ENCODE assay signal across 8 cellular contexts in the genomic region with DNA sequence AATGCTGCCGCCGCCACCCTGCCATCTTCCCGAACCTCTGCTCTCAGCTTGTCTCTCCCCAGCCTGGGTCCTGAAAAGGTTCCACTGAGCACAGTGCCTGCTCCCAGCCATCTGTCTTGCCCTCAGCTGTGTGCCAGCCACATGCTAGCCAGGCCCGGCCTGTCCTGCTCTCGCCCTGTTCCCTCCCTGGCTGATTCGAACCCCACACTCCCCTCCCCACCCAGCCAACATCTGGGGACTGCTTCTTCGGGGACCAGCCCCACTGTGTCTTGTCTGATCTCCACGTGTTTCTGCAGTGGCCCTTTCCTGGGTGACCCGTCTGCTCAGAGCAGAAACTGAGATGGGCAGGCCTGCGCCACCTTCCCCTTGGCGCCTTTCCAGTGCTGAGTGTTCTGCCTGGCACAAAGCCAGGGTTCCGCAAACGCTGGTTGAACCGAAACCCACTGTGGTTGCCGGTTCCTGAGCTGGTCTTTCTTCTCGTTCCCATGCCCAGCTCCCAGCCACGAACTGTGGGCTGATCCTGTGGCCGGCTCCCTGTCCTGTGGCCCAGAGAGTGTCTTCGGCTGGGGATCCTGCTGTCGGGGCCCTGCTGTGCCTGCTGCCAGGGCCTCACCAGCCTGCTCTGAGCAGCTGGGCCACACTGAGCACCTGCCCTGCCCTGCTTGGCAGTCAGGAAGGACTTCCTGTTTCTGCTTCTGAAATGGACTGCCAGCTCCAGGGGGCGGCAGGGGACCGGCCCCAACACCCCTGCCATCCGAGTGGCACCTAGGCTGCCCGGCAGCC.
DNase-seq lines count a peak whose midpoint lies in the region; ATAC-seq and TF ChIP-seq lines count a peak whose summit lies in the region.

No MANE protein-coding gene starts in this region.

- H3K9me3 Mint-ChIP-seq in activated naive CD4-positive, alpha-beta T cell treated with anti-CD3 and anti-CD28 coated beads for 36 hours = no peaks in the 10 kb centered on the region
- no peaks in the 10 kb centered on the region for H3K9me3 Mint-ChIP-seq in nephron progenitor cell

- CTCF ChIA-PET in activated naive CD4-positive, alpha-beta T cell treated with anti-CD3 and anti-CD28 coated beads for 36 hours (lab: Charles Lee) = interaction anchor here (0.6 to 2.2 kb wide), 7 partner anchors 10 to 226 kb away, joined by 3 to 7 read pairs (median 3); no protein-coding TSS in a partner anchor

- TF ChIP-seq CTCF in DOHH2 (IDR thresholded peaks at IDR 0.05; ENCODE audit: low read depth, low read length, poor library complexity, severe bottlenecking) = peak; percentile 14
- TF ChIP-seq CTCF in HL-60 (IDR thresholded peaks at IDR 0.05; ENCODE audit: insufficient read depth, low read length) = no peak
- TF ChIP-seq CTCF in nephron progenitor cell (IDR thresholded peaks at IDR 0.05) = no peak

- peak overlapping the region; percentile 73 for H3K4me2 ChIP-seq in DOHH2 (ENCODE audit: low read length)

- H3K36me3 ChIP-seq in DOHH2 (ENCODE audit: control insufficient read depth, low read length) = no peaks in the 10 kb centered on the region

- no peaks in the 10 kb centered on the region for H3K9me3 ChIP-seq in DOHH2 (ENCODE audit: control insufficient read depth, insufficient read depth, low read length)

- H3K4me1 ChIP-seq in DOHH2 (ENCODE audit: control insufficient read depth, low read length) = peaks cover 95% of the 10 kb centered on the region

- ATAC-seq in SK-N-SH treated with all-trans-retinoic acid at 6 μM for 48 hours = peak; percentile 41; the same call in 2 of the 3 replicates
- ATAC-seq in HG02884 (IDR thresholded peaks at IDR 0.05; ENCODE audit: unreplicated experiment) = no peak

- peak overlapping the region; percentile 1 for H3K4me3 Mint-ChIP-seq in activated naive CD4-positive, alpha-beta T cell treated with anti-CD3 and anti-CD28 coated beads for 36 hours
- H3K4me3 Mint-ChIP-seq in nephron progenitor cell = no peak overlapping the region

- H3F3A ChIP-seq in DOHH2 (ENCODE audit: control insufficient read depth, insufficient read depth) = peaks cover 42% of the 10 kb centered on the region

- peak; percentile 98 to 99 for DNase-seq in HL-60 (ENCODE audit: low read depth in 1 of 2, low spot score in 1 of 2)
- peak; percentile 82 for DNase-seq in activated naive CD4-positive, alpha-beta T cell treated with anti-CD3 and anti-CD28 coated beads for 36 hours
- DNase-seq in inferior parietal cortex (ENCODE audit: extremely low spot score) = peak; percentile 39
- peak; percentile 69 for DNase-seq in stimulated activated CD4-positive, alpha-beta T cell treated with anti-CD3 and anti-CD28 coated beads, Interleukin-1b, Interleukin-23, amount 100 ng/mL, for 48 hours
- DNase-seq in nephron progenitor cell = no peak

- H4K20me1 ChIP-seq in DOHH2 (ENCODE audit: control insufficient read depth, insufficient read depth, low read depth, low read length) = no peaks in the 10 kb centered on the region

- peak overlapping the region; percentile 53 for H3K4me3 ChIP-seq in DOHH2 (ENCODE audit: low read length)
- H3K4me3 ChIP-seq in HL-60 (replicated peaks; ENCODE audit: insufficient read depth, low read length) = no peak overlapping the region

- no peaks in the 10 kb centered on the region for H3K27me3 ChIP-seq in DOHH2 (ENCODE audit: control insufficient read depth, low read length)
- H3K27me3 ChIP-seq in HL-60 (ENCODE audit: insufficient read depth, poor library complexity, severe bottlenecking) = no peaks in the 10 kb centered on the region

- H3K79me2 ChIP-seq in DOHH2 (ENCODE audit: control insufficient read depth, low read length) = no peaks in the 10 kb centered on the region

- no peaks in the 10 kb centered on the region for H3K36me3 Mint-ChIP-seq in activated naive CD4-positive, alpha-beta T cell treated with anti-CD3 and anti-CD28 coated beads for 36 hours (ENCODE audit: low read depth)
- no peaks in the 10 kb centered on the region for H3K36me3 Mint-ChIP-seq in nephron progenitor cell (ENCODE audit: low read depth)

- intact Hi-C loops in activated naive CD4-positive, alpha-beta T cell treated with anti-CD3 and anti-CD28 coated beads for 36 hours (cut with micrococcal nuclease) = loop anchor here (1.0 to 5.0 kb wide), 4 partner anchors 21 to 224 kb away; no protein-coding TSS in a partner anchor

- H3K27ac Mint-ChIP-seq in activated naive CD4-positive, alpha-beta T cell treated with anti-CD3 and anti-CD28 coated beads for 36 hours = peak overlapping the region; percentile 57
- no peak overlapping the region for H3K27ac Mint-ChIP-seq in nephron progenitor cell

- H3K27me3 Mint-ChIP-seq in activated naive CD4-positive, alpha-beta T cell treated with anti-CD3 and anti-CD28 coated beads for 36 hours (ENCODE audit: low read depth) = no peaks in the 10 kb centered on the region
- H3K27me3 Mint-ChIP-seq in nephron progenitor cell (ENCODE audit: low read depth, poor library complexity) = peaks cover 11% of the 10 kb centered on the region

- H3K4me1 Mint-ChIP-seq in activated naive CD4-positive, alpha-beta T cell treated with anti-CD3 and anti-CD28 coated beads for 36 hours (ENCODE audit: low read depth) = peaks cover 80% of the 10 kb centered on the region
- H3K4me1 Mint-ChIP-seq in nephron progenitor cell = peaks cover 49% of the 10 kb centered on the region

- H3K27ac ChIP-seq in DOHH2 (ENCODE audit: low read depth, low read length) = peak overlapping the region; percentile 99
- H3K27ac ChIP-seq in HL-60 (replicated peaks) = peak overlapping the region; percentile 93

- no peaks in the 10 kb centered on the region for H3K9me2 ChIP-seq in DOHH2 (replicated peaks; ENCODE audit: control insufficient read depth, low read length)

TF ChIP-seq in SK-N-SH treated with all-trans-retinoic acid at 6 μM for 48 hours, 23 proteins besides CTCF, POLR2A, EP300 and RAD21:
- TF ChIP-seq BACH2 (CRISPR knock-in tag; IDR thresholded peaks at IDR 0.05; ENCODE audit: borderline replicate concordance) (no peak), ARNTL (CRISPR knock-in tag; IDR thresholded peaks at IDR 0.05; ENCODE audit: borderline replicate concordance, low read depth) (no peak), CSDC2 (CRISPR knock-in tag; IDR thresholded peaks at IDR 0.05) (no peak), PATZ1 (CRISPR knock-in tag; IDR thresholded peaks at IDR 0.05; ENCODE audit: borderline replicate concordance) (no peak), ZNF70 (CRISPR knock-in tag; IDR thresholded peaks at IDR 0.05) (no peak), ZFP30 (CRISPR knock-in tag; IDR thresholded peaks at IDR 0.05) (no peak), ZNF8 (CRISPR knock-in tag; IDR thresholded peaks at IDR 0.05) (no peak), TOX (CRISPR knock-in tag; IDR thresholded peaks at IDR 0.05; ENCODE audit: borderline replicate concordance) (no peak)
TF ChIP-seq in SK-N-SH treated with all-trans-retinoic acid at 6 μM for 48 hours: peak in this region for 0.
